18 cellular contexts compared by ENCODE assay signal in genomic region chr4:26829018-26829417, GRCh38. TPM values are rescaled to one million over a fixed set of nuclear protein-coding genes. Genes with fewer than 3 reads are reported as not detected.
DNase-seq lines count a peak whose midpoint lies in the region; ATAC-seq, FAIRE-seq and TF ChIP-seq lines count a peak whose summit lies in the region.
"Had no signal": no experiment of that assay in that cellular context is flagged by ENCODE, and none has a peak within 500 bp of the region (broad histone marks: within the 10 kb centered on the region; RNA-seq: fewer than 3 reads in every experiment).

No MANE protein-coding gene starts in this region.

- H3K27ac ChIP-seq in DOHH2 (ENCODE audit: low read depth, low read length) (peak overlapping the region; percentile 99), SU-DHL-6 (ENCODE audit: low read depth, low read length) (peak overlapping the region; percentile 99), pancreas (peak overlapping the region; percentile 43 to 67 (median 54))

- no peaks in the 10 kb centered on the region for H3K4me1 Mint-ChIP-seq in activated CD4-positive, alpha-beta T cell treated with anti-CD3 and anti-CD28 coated beads, Interleukin-2, amount 10 ng/mL, durations not matched to agents 7 days and 5 days
- no peaks in the 10 kb centered on the region for H3K4me1 Mint-ChIP-seq in activated T-helper 1 cell treated with anti-CD3 and anti-CD28 coated beads, Interleukin-12 subunit alpha, Interleukin-12 subunit beta, Interleukin-2, Interleukin-4 antibody, amounts not matched to agents 30 ng/mL and 10 ng/mL and 1 ng/mL, durations not matched to agents 14 hours and 24 hours and 36 hours (ENCODE audit: low read depth)

- ATAC-seq in pancreas: peak; percentile 66 to 73 (median 70)

- H3K36me3 ChIP-seq in DOHH2 (ENCODE audit: control insufficient read depth, low read length): peaks cover 19% of the 10 kb centered on the region
- no peaks in the 10 kb centered on the region for H3K36me3 ChIP-seq in SU-DHL-6 (ENCODE audit: low read length)
- H3K36me3 ChIP-seq in pancreas: no peaks in the 10 kb centered on the region
- H3K36me3 ChIP-seq: BE2C had no signal

- H3K4me2 ChIP-seq in DOHH2 (ENCODE audit: low read length) (peak overlapping the region; percentile 96), SU-DHL-6 (ENCODE audit: low read depth, low read length, poor library complexity, severe bottlenecking) (peak overlapping the region; percentile 93)

- no peak for FAIRE-seq in pancreas (lab: Jason Lieb, UNC)
- FAIRE-seq: A204.1, H1 had no signal

- CTCF ChIA-PET in activated CD4-positive, alpha-beta T cell treated with anti-CD3 and anti-CD28 coated beads, Interleukin-2, amount 10 ng/mL, durations not matched to agents 7 days and 5 days (lab: Charles Lee): interaction anchor here (1.1 to 2.3 kb wide), 2 partner anchors 10 to 37 kb away, joined by 3 to 8 read pairs; no protein-coding TSS in a partner anchor

- H3K27me3 Mint-ChIP-seq in activated CD4-positive, alpha-beta T cell treated with anti-CD3 and anti-CD28 coated beads, Interleukin-2, amount 10 ng/mL, durations not matched to agents 7 days and 5 days: no peaks in the 10 kb centered on the region
- no peaks in the 10 kb centered on the region for H3K27me3 Mint-ChIP-seq in activated T-helper 1 cell treated with anti-CD3 and anti-CD28 coated beads, Interleukin-12 subunit alpha, Interleukin-12 subunit beta, Interleukin-2, Interleukin-4 antibody, amounts not matched to agents 30 ng/mL and 10 ng/mL and 1 ng/mL, durations not matched to agents 14 hours and 24 hours and 36 hours (ENCODE audit: insufficient read depth)
- H3K27me3 Mint-ChIP-seq: CD4-positive, alpha-beta memory T cell had no signal

- H3K79me2 ChIP-seq in DOHH2 (ENCODE audit: control insufficient read depth, low read length) (0 out of 2 replicates have a peak, but pooled peaks cover 4% of the 10 kb centered on the region), SU-DHL-6 (ENCODE audit: insufficient read depth, low read length) (no peaks in the 10 kb centered on the region; the same call in 1 of the 2 replicates)

- peak overlapping the region; percentile 61 for H3K9ac ChIP-seq in SU-DHL-6 (ENCODE audit: low read length)

- H4K20me1 ChIP-seq in DOHH2 (ENCODE audit: control insufficient read depth, insufficient read depth, low read depth, low read length) (no peaks in the 10 kb centered on the region), SU-DHL-6 (ENCODE audit: low read depth, low read length) (no peaks in the 10 kb centered on the region)

- TF ChIP-seq CTCF in DOHH2 (IDR thresholded peaks at IDR 0.05; ENCODE audit: low read depth, low read length, poor library complexity, severe bottlenecking) (no peak), SU-DHL-6 (IDR thresholded peaks at IDR 0.05; ENCODE audit: insufficient read depth, low read length, poor library complexity, severe bottlenecking) (no peak), pancreas (IDR thresholded peaks at IDR 0.05) (no peak)

- 19 to 20% methylated on average over 4 of the region's 4 CpGs for WGBS in pancreas, 2 donors

- no peaks in the 10 kb centered on the region for H3K9me3 Mint-ChIP-seq in activated CD4-positive, alpha-beta T cell treated with anti-CD3 and anti-CD28 coated beads, Interleukin-2, amount 10 ng/mL, durations not matched to agents 7 days and 5 days
- H3K9me3 Mint-ChIP-seq in activated T-helper 1 cell treated with anti-CD3 and anti-CD28 coated beads, Interleukin-12 subunit alpha, Interleukin-12 subunit beta, Interleukin-2, Interleukin-4 antibody, amounts not matched to agents 30 ng/mL and 10 ng/mL and 1 ng/mL, durations not matched to agents 14 hours and 24 hours and 36 hours: peaks cover under 1% of the 10 kb centered on the region
- H3K9me3 Mint-ChIP-seq: CD4-positive, alpha-beta memory T cell; H9 had no signal

- no peak overlapping the region for H2AFZ ChIP-seq in SU-DHL-6 (ENCODE audit: low read depth, low read length, severe bottlenecking)

- H3F3A ChIP-seq in DOHH2 (ENCODE audit: control insufficient read depth, insufficient read depth) (peaks cover 40% of the 10 kb centered on the region), SU-DHL-6 (ENCODE audit: insufficient read depth) (peaks cover 71% of the 10 kb centered on the region)

- DNase-seq in LoVo (ENCODE audit: low spot score) (peak; percentile 11), pancreas (peak in 1 of 6 donors; percentile 23), NCI-H2196 (lab: John Stamatoyannopoulos, UW; ENCODE audit: unreplicated experiment) (no peak), NCI-H82 (lab: John Stamatoyannopoulos, UW) (no peak)
- no peak for DNase-seq in activated CD4-positive, alpha-beta T cell treated with anti-CD3 and anti-CD28 coated beads, Interleukin-2, amount 10 ng/mL, durations not matched to agents 7 days and 5 days
- no peak for DNase-seq in activated T-helper 1 cell treated with anti-CD3 and anti-CD28 coated beads, Interleukin-12 subunit alpha, Interleukin-12 subunit beta, Interleukin-2, Interleukin-4 antibody, amounts not matched to agents 30 ng/mL and 10 ng/mL and 1 ng/mL, durations not matched to agents 14 hours and 24 hours and 36 hours (ENCODE audit: low spot score)
- DNase-seq: ACHN; BE2C; CD4-positive, alpha-beta memory T cell; DMS153; DMS79; GF-D8; H9 had no signal

- H3K9me2 ChIP-seq in DOHH2 (replicated peaks; ENCODE audit: control insufficient read depth, low read length) (no peaks in the 10 kb centered on the region), SU-DHL-6 (replicated peaks; ENCODE audit: insufficient read depth, low read length) (no peaks in the 10 kb centered on the region)

- POLR2A ChIA-PET in activated CD4-positive, alpha-beta T cell treated with anti-CD3 and anti-CD28 coated beads, Interleukin-2, amount 10 ng/mL, durations not matched to agents 7 days and 5 days (lab: Charles Lee): no interaction called here

- H3K4me3 ChIP-seq in DOHH2 (ENCODE audit: low read length) (peak overlapping the region; percentile 71), SU-DHL-6 (ENCODE audit: insufficient read depth, low read length, poor library complexity, severe bottlenecking) (peak overlapping the region; percentile 38), pancreas (no peak overlapping the region)

- H3K9me3 ChIP-seq in DOHH2 (ENCODE audit: control insufficient read depth, insufficient read depth, low read length): peaks cover under 1% of the 10 kb centered on the region
- H3K9me3 ChIP-seq in SU-DHL-6 (ENCODE audit: insufficient read depth, low read length): no peaks in the 10 kb centered on the region
- no peaks in the 10 kb centered on the region for H3K9me3 ChIP-seq in pancreas
- H3K9me3 ChIP-seq: BE2C had no signal

- intact Hi-C loops in pancreas (cut with DNase I): no loop called here
- intact Hi-C loops in activated T-helper 1 cell treated with anti-CD3 and anti-CD28 coated beads, Interleukin-12 subunit alpha, Interleukin-12 subunit beta, Interleukin-2, Interleukin-4 antibody, amounts not matched to agents 30 ng/mL and 10 ng/mL and 1 ng/mL, durations not matched to agents 14 hours and 24 hours and 36 hours (cut with micrococcal nuclease): no loop called here

- no peak overlapping the region for H3K27ac Mint-ChIP-seq in activated CD4-positive, alpha-beta T cell treated with anti-CD3 and anti-CD28 coated beads, Interleukin-2, amount 10 ng/mL, durations not matched to agents 7 days and 5 days
- no peak overlapping the region for H3K27ac Mint-ChIP-seq in activated T-helper 1 cell treated with anti-CD3 and anti-CD28 coated beads, Interleukin-12 subunit alpha, Interleukin-12 subunit beta, Interleukin-2, Interleukin-4 antibody, amounts not matched to agents 30 ng/mL and 10 ng/mL and 1 ng/mL, durations not matched to agents 14 hours and 24 hours and 36 hours
- H3K27ac Mint-ChIP-seq: CD14-positive monocyte; CD4-positive, alpha-beta memory T cell; H9 had no signal

- peaks cover 95% of the 10 kb centered on the region for H3K4me1 ChIP-seq in DOHH2 (ENCODE audit: control insufficient read depth, low read length)
- H3K4me1 ChIP-seq in pancreas: peaks cover 9 to 37% (median 33%) of the 10 kb centered on the region in 3 donors
- H3K4me1 ChIP-seq: BE2C had no signal

- no peaks in the 10 kb centered on the region for H3K36me3 Mint-ChIP-seq in activated CD4-positive, alpha-beta T cell treated with anti-CD3 and anti-CD28 coated beads, Interleukin-2, amount 10 ng/mL, durations not matched to agents 7 days and 5 days (ENCODE audit: low read depth)
- H3K36me3 Mint-ChIP-seq in activated T-helper 1 cell treated with anti-CD3 and anti-CD28 coated beads, Interleukin-12 subunit alpha, Interleukin-12 subunit beta, Interleukin-2, Interleukin-4 antibody, amounts not matched to agents 30 ng/mL and 10 ng/mL and 1 ng/mL, durations not matched to agents 14 hours and 24 hours and 36 hours (ENCODE audit: low read depth): no peaks in the 10 kb centered on the region
- H3K36me3 Mint-ChIP-seq: CD4-positive, alpha-beta memory T cell had no signal

- H3K27me3 ChIP-seq in DOHH2 (ENCODE audit: control insufficient read depth, low read length) (no peaks in the 10 kb centered on the region), SU-DHL-6 (ENCODE audit: low read length) (no peaks in the 10 kb centered on the region), pancreas (no peaks in the 10 kb centered on the region)
- H3K27me3 ChIP-seq: BE2C had no signal

- no peak overlapping the region for H3K4me3 Mint-ChIP-seq in activated CD4-positive, alpha-beta T cell treated with anti-CD3 and anti-CD28 coated beads, Interleukin-2, amount 10 ng/mL, durations not matched to agents 7 days and 5 days
- H3K4me3 Mint-ChIP-seq in activated T-helper 1 cell treated with anti-CD3 and anti-CD28 coated beads, Interleukin-12 subunit alpha, Interleukin-12 subunit beta, Interleukin-2, Interleukin-4 antibody, amounts not matched to agents 30 ng/mL and 10 ng/mL and 1 ng/mL, durations not matched to agents 14 hours and 24 hours and 36 hours: no peak overlapping the region
- H3K4me3 Mint-ChIP-seq: CD14-positive monocyte; CD4-positive, alpha-beta memory T cell; H9 had no signal

RNA-seq across cellular contexts. Expression of gene STIM2, which starts 31.6 kb away (rescaled TPM):
- 10 to 100 TPM in 5 of 6 donors, 1 to 10 TPM in 1; 7.6 to 18.7 (median 12.6) TPM for total RNA-seq in pancreas
- polyA plus RNA-seq in pancreas: 10 to 100 TPM in 1 of 2 donors, 1 to 10 TPM in 1; 9.9 to 17.2 TPM
- 10 to 100 TPM; 56.2 to 61.0 TPM for total RNA-seq in activated CD4-positive, alpha-beta T cell treated with anti-CD3 and anti-CD28 coated beads, Interleukin-2, amount 10 ng/mL, durations not matched to agents 7 days and 5 days
- total RNA-seq in activated T-helper 1 cell treated with anti-CD3 and anti-CD28 coated beads, Interleukin-12 subunit alpha, Interleukin-12 subunit beta, Interleukin-2, Interleukin-4 antibody, amounts not matched to agents 30 ng/mL and 10 ng/mL and 1 ng/mL, durations not matched to agents 14 hours and 24 hours and 36 hours: 54.1 and 55.6 TPM in 2 replicates

Comparison
In these comparisons a context has a peak if more than half of its experiments do, and no peak if none do; other contexts are left out.
1. H3K4me3 ChIP-seq: peak in DOHH2 (single experiment) and SU-DHL-6 (single experiment); none in pancreas (0 of 4).
2. Peak in every context shown above with its lines, with median percentiles within 50 percentile points of each other: H3K27ac ChIP-seq.